ENCODE assay signal across 1 cellular context in genomic region chr14:28709571-28710305, GRCh38.
TF ChIP-seq lines count a peak whose summit lies in the region.

No MANE protein-coding gene starts in this region.

TF ChIP-seq in GM23338, 12 proteins besides CTCF, POLR2A, EP300 and RAD21 (continued from another document):
- TF ChIP-seq ETS1 (IDR thresholded peaks at IDR 0.05) (no peak), CREB1 (CRISPR knock-in tag; IDR thresholded peaks at IDR 0.05; ENCODE audit: low read depth) (no peak), REST (IDR thresholded peaks at IDR 0.05; ENCODE audit: unreplicated experiment) (no peak), NANOG (IDR thresholded peaks at IDR 0.05; ENCODE audit: borderline replicate concordance) (no peak), STAT1 (IDR thresholded peaks at IDR 0.05; ENCODE audit: unreplicated experiment) (no peak), EZH2 (IDR thresholded peaks at IDR 0.05; ENCODE audit: low read depth, unreplicated experiment) (no peak), JUNB (IDR thresholded peaks at IDR 0.05; ENCODE audit: unreplicated experiment) (no peak), EZH2phosphoT487 (IDR thresholded peaks at IDR 0.05; ENCODE audit: unreplicated experiment) (no peak), ZNF331 (CRISPR knock-in tag; IDR thresholded peaks at IDR 0.05; ENCODE audit: low read depth) (no peak)
